38 cellular contexts compared by ENCODE assay signal in the genomic region with DNA sequence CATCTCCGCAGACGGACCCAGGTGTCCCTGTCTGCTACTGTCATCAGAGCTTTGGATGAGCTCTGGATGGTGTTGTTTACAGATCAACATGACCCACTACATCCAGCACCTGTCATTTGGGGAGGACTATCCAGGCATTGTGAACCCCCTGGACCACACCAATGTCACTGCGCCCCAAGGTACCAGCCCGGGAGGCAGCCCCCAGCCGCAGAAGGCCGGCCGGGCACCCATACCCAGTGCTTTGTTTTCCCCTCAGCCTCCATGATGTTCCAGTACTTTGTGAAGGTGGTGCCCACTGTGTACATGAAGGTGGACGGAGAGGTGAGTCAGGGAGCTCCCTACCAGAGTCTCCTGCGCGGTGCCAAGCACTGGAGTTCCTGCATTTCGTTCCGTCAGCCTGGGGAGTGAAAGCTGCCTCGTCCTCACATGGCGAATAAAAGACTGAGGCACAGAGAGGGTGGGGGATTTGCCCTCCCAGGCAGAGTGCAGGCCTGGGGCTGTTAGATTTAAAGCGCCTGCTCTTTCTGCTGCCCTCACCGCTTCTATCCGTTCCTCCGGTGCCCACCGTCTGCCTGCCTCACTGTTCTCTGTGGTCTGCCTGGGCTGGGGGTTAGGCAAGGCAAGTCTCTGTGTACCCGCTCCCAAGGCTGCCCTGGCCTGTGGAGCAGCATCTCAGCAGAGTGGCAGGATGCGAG. TPM values are rescaled to one million over a fixed set of nuclear protein-coding genes. Genes with fewer than 3 reads are reported as not detected.
"Had no signal": no experiment of that assay in that cellular context is flagged by ENCODE, and none has a peak within 500 bp of the region (broad histone marks: within the 10 kb centered on the region; RNA-seq: fewer than 3 reads in every experiment).

No MANE protein-coding gene starts in this region.

- FAIRE-seq: endometrium, islet of Langerhans had no signal

- H3K9me3 ChIP-seq: esophagus squamous epithelium, heart right ventricle, left lung, mucosa of descending colon, prostate gland, right atrium auricular region, thyroid gland had no signal

- H3K4me2 ChIP-seq: neural progenitor cell, smooth muscle cell had no signal

- H3K27me3 Mint-ChIP-seq: effector memory CD8-positive, alpha-beta T cell; naive B cell; stimulated activated naive CD8-positive, alpha-beta T cell treated with anti-CD3 and anti-CD28 coated beads, Interleukin-15, amount 100 ng/mL, for 72 hours had no signal

- H3K4me1 ChIP-seq: esophagus squamous epithelium, heart right ventricle, left lung, neural progenitor cell, prostate gland had no signal

- H3K27ac ChIP-seq: esophagus squamous epithelium, heart right ventricle, left lung, neural progenitor cell, prostate gland, right atrium auricular region, thyroid gland had no signal

- H2AFZ ChIP-seq: neural progenitor cell had no signal

- H3K36me3 ChIP-seq: neural progenitor cell had no signal

- H3K4me3 ChIP-seq: esophagus squamous epithelium, heart right ventricle, left lung, mucosa of descending colon, neural progenitor cell, prostate gland, right atrium auricular region, smooth muscle cell, thyroid gland had no signal

- H3K4me1 Mint-ChIP-seq: mesothelial cell of epicardium; naive B cell; nephron; neural progenitor cell; stimulated activated naive CD8-positive, alpha-beta T cell treated with anti-CD3 and anti-CD28 coated beads, Interleukin-15, amount 100 ng/mL, for 72 hours had no signal

- ATAC-seq: effector memory CD8-positive, alpha-beta T cell; left cardiac atrium; left lung; mucosa of descending colon; sciatic nerve; stimulated activated naive CD8-positive, alpha-beta T cell treated with anti-CD3 and anti-CD28 coated beads, Interleukin-15, amount 100 ng/mL, for 72 hours had no signal

- H3K27me3 ChIP-seq: esophagus squamous epithelium, heart right ventricle, left lung, neural progenitor cell, right atrium auricular region, thyroid gland had no signal

- DNase-seq: cortex of kidney; effector memory CD8-positive, alpha-beta T cell; erythroblast; esophagus squamous epithelium; foreskin melanocyte; glutamatergic neuron; heart right ventricle; hippocampal formation; left cardiac atrium; left lung; mesenchymal stem cell; mucosa of descending colon; naive B cell; nucleus accumbens; stimulated activated CD4-positive, alpha-beta T cell treated with anti-CD3 and anti-CD28 coated beads, Interleukin-12 subunit alpha, Interleukin-12 subunit beta, amount 100 ng/mL, for 4 hours; stimulated activated CD4-positive, alpha-beta T cell treated with anti-CD3 and anti-CD28 coated beads, Interleukin-1b, Interleukin-23, amount 100 ng/mL, for 48 hours; stimulated activated CD4-positive, alpha-beta T cell treated with anti-CD3 and anti-CD28 coated beads, Interleukin-4, amount 100 ng/mL, for 1 hour; stimulated activated CD8-positive, alpha-beta memory T cell treated with anti-CD3 and anti-CD28 coated beads, Interleukin-4, amount 100 ng/mL, for 48 hours; stimulated activated naive CD4-positive, alpha-beta T cell; stimulated activated naive CD8-positive, alpha-beta T cell treated with anti-CD3 and anti-CD28 coated beads, Interleukin-15, amount 100 ng/mL, for 72 hours; thyroid gland; trophoblast cell had no signal

- H3K4me3 Mint-ChIP-seq: effector memory CD8-positive, alpha-beta T cell; mesothelial cell of epicardium; naive B cell; nephron; neural progenitor cell; stimulated activated naive CD8-positive, alpha-beta T cell treated with anti-CD3 and anti-CD28 coated beads, Interleukin-15, amount 100 ng/mL, for 72 hours had no signal

- H3K27ac Mint-ChIP-seq: effector memory CD8-positive, alpha-beta T cell; mesothelial cell of epicardium; nephron; neural progenitor cell; stimulated activated naive CD8-positive, alpha-beta T cell treated with anti-CD3 and anti-CD28 coated beads, Interleukin-15, amount 100 ng/mL, for 72 hours had no signal

- H3K9ac ChIP-seq: neural progenitor cell had no signal

- H3K9me3 Mint-ChIP-seq: effector memory CD8-positive, alpha-beta T cell; mesothelial cell of epicardium; naive B cell; nephron; neural progenitor cell; stimulated activated naive CD8-positive, alpha-beta T cell treated with anti-CD3 and anti-CD28 coated beads, Interleukin-15, amount 100 ng/mL, for 72 hours had no signal

RNA-seq across cellular contexts. Expression of gene C20orf173, which starts 26.6 kb away (rescaled TPM):
- total RNA-seq: dermis microvascular lymphatic vessel endothelial cell, esophagus squamous epithelium, heart right ventricle, kidney epithelial cell, left cardiac atrium, left lung, lower leg skin, lung microvascular endothelial cell, mesothelial cell of epicardium, mucosa of descending colon, osteocyte, prostate gland, right atrium auricular region, sciatic nerve, smooth muscle cell, temporal lobe, thyroid gland, urinary bladder had no signal
- polyA plus RNA-seq: heart right ventricle, smooth muscle cell, urinary bladder had no signal
